ENCODE assay signal across 27 cellular contexts in the genomic region with DNA sequence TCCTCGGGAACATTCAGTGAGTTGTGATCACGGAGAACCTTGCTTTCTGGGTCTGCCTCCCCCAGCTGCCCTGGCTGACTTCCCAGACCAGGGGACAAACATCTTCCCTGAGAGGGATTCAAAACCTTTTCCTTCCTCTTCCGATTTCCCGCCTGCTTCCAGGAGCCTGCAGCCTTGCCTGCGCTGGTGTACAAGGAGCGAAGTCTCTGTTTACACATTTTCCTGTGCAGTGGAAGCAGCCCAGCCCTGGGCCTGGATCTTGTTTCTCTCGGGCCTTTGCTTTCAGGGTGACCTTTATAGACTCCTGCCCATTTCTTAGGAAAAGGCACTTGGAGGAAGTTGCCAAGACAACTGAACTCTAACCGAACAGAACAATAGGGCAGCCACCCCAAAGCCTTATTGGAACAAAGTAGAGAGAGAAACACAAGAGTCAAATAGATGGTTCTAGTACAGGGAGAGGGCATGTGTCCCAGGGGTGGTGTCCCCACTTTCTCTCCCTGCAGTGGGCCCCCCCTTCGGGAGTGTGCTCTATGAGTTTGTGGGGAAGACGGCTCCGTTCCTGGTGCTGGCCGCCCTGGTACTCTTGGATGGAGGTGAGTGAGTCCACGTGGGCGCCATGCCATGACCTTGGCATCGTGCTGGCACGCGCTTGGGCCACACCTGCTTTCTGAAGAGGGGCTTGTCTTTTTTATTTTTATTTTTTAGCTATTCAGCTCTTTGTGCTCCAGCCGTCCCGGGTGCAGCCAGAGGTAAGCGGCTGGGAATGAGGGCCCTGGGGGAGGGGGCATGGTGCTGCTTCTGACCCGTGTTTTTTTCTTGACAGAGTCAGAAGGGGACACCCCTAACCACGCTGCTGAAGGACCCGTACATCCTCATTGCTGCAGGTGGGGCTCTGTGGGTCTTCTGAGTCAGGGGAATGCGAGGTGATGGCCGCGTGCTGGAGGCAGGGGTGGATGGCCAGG. TPM values are rescaled to one million over a fixed set of nuclear protein-coding genes. Genes with fewer than 3 reads are reported as not detected.
"Had no signal": no experiment of that assay in that cellular context is flagged by ENCODE, and none has a peak within 500 bp of the region (broad histone marks: within the 10 kb centered on the region; RNA-seq: fewer than 3 reads in every experiment).

No MANE protein-coding gene starts in this region.

- H3K27me3 ChIP-seq: SJCRH30 had no signal

- H3K27ac ChIP-seq: HL-60, SJCRH30 had no signal

- FAIRE-seq: HTR-8/SVneo had no signal

- DNase-seq: KBM-7, MV-4-11, NCI-H1048, NCI-H1105 treated with DMSO at 0.1 percent for 48 hours, NCI-H1417 treated with DMSO at 0.1 percent for 48 hours, NCI-H146, NCI-H1694 treated with DMSO at 0.1 percent for 48 hours, NCI-H1930, NCI-H2081, NCI-H2107, NCI-H2227 treated with DMSO at 0.1 percent for 48 hours, NCI-H524, NCI-H69, NCI-H774, PC-3, SHP77 treated with DMSO at 0.1 percent for 48 hours, SJCRH30 had no signal

- ATAC-seq: Panc1, PC-3, Right ventricle myocardium inferior, SK-N-SH treated with all-trans-retinoic acid at 6 μM for 48 hours had no signal

- H3K9me3 ChIP-seq: SJCRH30 had no signal

- H3K4me1 ChIP-seq: SJCRH30 had no signal

- H3K4me3 ChIP-seq: SJCRH30 had no signal

- H3K36me3 ChIP-seq: SJCRH30 had no signal

RNA-seq across cellular contexts. Expression of gene SLC18A2, which starts 14.1 kb away (rescaled TPM):
- total RNA-seq: LHCN-M2, MCF 10A, OCI-LY7, PC-3, RPMI7951 had no signal

RNA-seq across cellular contexts. Expression of gene KCNK18, which starts 57.8 kb away (rescaled TPM):
- total RNA-seq: LHCN-M2, MCF 10A, NCI-H460, OCI-LY7, PC-3, Right ventricle myocardium inferior, RPMI7951, SJCRH30 had no signal
